In genomic region chr13:83996415-83996814, GRCh38 we compare ENCODE assay signal across 22 cellular contexts.
"Had no signal": no experiment of that assay in that cellular context is flagged by ENCODE, and none has a peak within 500 bp of the region (broad histone marks: within the 10 kb centered on the region; RNA-seq: fewer than 3 reads in every experiment).

No MANE protein-coding gene starts in this region.

- FAIRE-seq: RCC 7860 had no signal

- H3K9ac ChIP-seq: SK-N-SH had no signal

- DNase-seq: IMR-90, Karpas-422, KG1, MG63, NCI-H1092, NCI-H1105 treated with DMSO at 0.1 percent for 48 hours, NCI-H1417 treated with DMSO at 0.1 percent for 48 hours, NCI-H146, NCI-H1694 treated with DMSO at 0.1 percent for 48 hours, NCI-H1930, NCI-H2081, NCI-H2107, NCI-H226, NCI-H510A, NCI-H524 treated with DMSO at 0.1 percent for 48 hours, NCI-H69, NCI-H774, RPMI8226, SHP77, SK-N-SH, SW 1271 had no signal

- H3K36me3 ChIP-seq: MG63 had no signal

- H3K9me3 ChIP-seq: MG63, SK-N-SH had no signal

- H3K4me3 ChIP-seq: MG63 had no signal

- H3K27me3 ChIP-seq: MG63 had no signal

- H3K4me2 ChIP-seq: SK-N-SH had no signal
